In genomic region chr1:244011796-244012195, GRCh38 we compare ENCODE assay signal across 27 cellular contexts. TPM values are rescaled to one million over a fixed set of nuclear protein-coding genes. Genes with fewer than 3 reads are reported as not detected.
A peak's percentile ranks its signal among the peaks of the same experiment; 100 is the strongest.
DNase-seq lines count a peak whose midpoint lies in the region; ATAC-seq, FAIRE-seq and TF ChIP-seq lines count a peak whose summit lies in the region.
"Had no signal": no experiment of that assay in that cellular context is flagged by ENCODE, and none has a peak within 500 bp of the region (broad histone marks: within the 10 kb centered on the region; RNA-seq: fewer than 3 reads in every experiment).

No MANE protein-coding gene starts in this region.

- H3K9me3 ChIP-seq in H9 (ENCODE audit: control insufficient read depth, low read depth, low read length) (no peaks in the 10 kb centered on the region), neuron (ENCODE audit: low read length) (no peaks in the 10 kb centered on the region), smooth muscle cell (replicated peaks; ENCODE audit: low read depth) (no peaks in the 10 kb centered on the region), small intestine (ENCODE audit: control insufficient read depth, low read depth) (no peaks in the 10 kb centered on the region), colonic mucosa (no peaks in the 10 kb centered on the region)
- H3K9me3 ChIP-seq: ascending aorta, esophagus muscularis mucosa, gastroesophageal sphincter, sigmoid colon, suprapubic skin had no signal

- TF ChIP-seq CTCF in H9 (conservative IDR thresholded peaks at IDR 0.05): no peak
- no peak for TF ChIP-seq CTCF in WTC11 (IDR thresholded peaks at IDR 0.05)
- TF ChIP-seq CTCF in smooth muscle cell (IDR thresholded peaks at IDR 0.05; ENCODE audit: borderline replicate concordance, insufficient read depth, poor library complexity, severe bottlenecking): no peak
- TF ChIP-seq CTCF in colonic mucosa (IDR thresholded peaks at IDR 0.05): no peak

- no peak overlapping the region for H3K23ac ChIP-seq in H9 (ENCODE audit: insufficient read length, low read depth, low read length)

- no peaks in the 10 kb centered on the region for H3K79me1 ChIP-seq in H9 (ENCODE audit: insufficient read depth, low read depth, low read length, poor library complexity, severe bottlenecking)

- H3K36me3 Mint-ChIP-seq in H9 (ENCODE audit: insufficient read depth in 1 of 3, low read depth in 3 of 3) (no peaks in the 10 kb centered on the region), WTC11 (no peaks in the 10 kb centered on the region)
- H3K36me3 Mint-ChIP-seq: activated naive CD4-positive, alpha-beta T cell treated with anti-CD3 and anti-CD28 coated beads, Interleukin-2, amount 50 U/mL, for 24 hours; naive thymus-derived CD4-positive, alpha-beta T cell had no signal

- no peak overlapping the region for H2BK20ac ChIP-seq in H9 (ENCODE audit: low read depth, low read length, poor library complexity, severe bottlenecking)

- no peak overlapping the region for H4K8ac ChIP-seq in H9 (replicated peaks; ENCODE audit: insufficient read length, low read depth, low read length)

- no peak overlapping the region for H2AK5ac ChIP-seq in H9 (ENCODE audit: insufficient read length, low read length)

- H3K14ac ChIP-seq in H9 (ENCODE audit: insufficient read depth, low read length): no peak overlapping the region

- no peaks in the 10 kb centered on the region for H4K20me1 ChIP-seq in H9 (ENCODE audit: control insufficient read depth, insufficient read depth, insufficient read length)
- H4K20me1 ChIP-seq in smooth muscle cell (ENCODE audit: low read depth): no peaks in the 10 kb centered on the region

- no peaks in the 10 kb centered on the region for H3F3A ChIP-seq in smooth muscle cell (ENCODE audit: low read depth)

- no peak overlapping the region for H2BK15ac ChIP-seq in H9 (ENCODE audit: low read depth, low read length)

- no peak for FAIRE-seq in small intestine (lab: Jason Lieb, UNC)
- FAIRE-seq: G401.6, GM18507 had no signal

- DNase-seq in H9 (no peak), WTC11 (ENCODE audit: low spot score) (no peak), globus pallidus (ENCODE audit: low spot score) (peak; percentile 40), smooth muscle cell (lab: John Stamatoyannopoulos, UW; ENCODE audit: unreplicated experiment) (no peak), small intestine (no peak), colonic mucosa (no peak)
- DNase-seq: activated CD4-positive, alpha-beta T cell treated with anti-CD3 and anti-CD28 coated beads for 4 hours; cerebellar nuclear complex; effector CD8-positive, alpha-beta T cell; HCEC 1CT; KBM-7; mesenchymal stem cell; naive thymus-derived CD4-positive, alpha-beta T cell; NCI-H146; sigmoid colon had no signal

- H3K9me3 Mint-ChIP-seq in H9 (no peaks in the 10 kb centered on the region; a peak in 1 of 5 replicates), WTC11 (no peaks in the 10 kb centered on the region)
- H3K9me3 Mint-ChIP-seq: activated naive CD4-positive, alpha-beta T cell treated with anti-CD3 and anti-CD28 coated beads, Interleukin-2, amount 50 U/mL, for 24 hours; naive thymus-derived CD4-positive, alpha-beta T cell; T-helper 1 cell treated with Interleukin-12 subunit alpha and Interleukin-12 subunit beta and Interleukin-4 antibody, amounts not matched to agents 30 μg/mL and 1 μg/mL, for 36 hours had no signal

- H3K9ac ChIP-seq in H9 (ENCODE audit: extremely low read depth, insufficient read length, low read length) (no peak overlapping the region), smooth muscle cell (ENCODE audit: low read depth) (no peak overlapping the region), colonic mucosa (ENCODE audit: low read depth in 2 of 2, low read length in 2 of 2) (no peak overlapping the region)
- H3K9ac ChIP-seq: parathyroid adenoma had no signal

- H3K27me3 ChIP-seq in H9 (ENCODE audit: insufficient read depth, low read length) (no peaks in the 10 kb centered on the region), neuron (ENCODE audit: insufficient read depth, low read length) (no peaks in the 10 kb centered on the region), smooth muscle cell (ENCODE audit: low read depth) (no peaks in the 10 kb centered on the region), small intestine (ENCODE audit: control insufficient read depth in 2 of 2, insufficient read depth in 2 of 2, low read length in 2 of 2) (no peaks in the 10 kb centered on the region), colonic mucosa (no peaks in the 10 kb centered on the region)
- H3K27me3 ChIP-seq: ascending aorta, sigmoid colon, suprapubic skin had no signal

- H3K4me3 ChIP-seq in neuron (ENCODE audit: low read length): peak overlapping the region; percentile 45
- H3K4me3 ChIP-seq in smooth muscle cell: no peak overlapping the region
- no peak overlapping the region for H3K4me3 ChIP-seq in small intestine (ENCODE audit: low read depth in 1 of 2, low read length in 2 of 2)
- no peak overlapping the region for H3K4me3 ChIP-seq in colonic mucosa
- H3K4me3 ChIP-seq: ascending aorta, esophagus muscularis mucosa, gastroesophageal sphincter, suprapubic skin had no signal

- CTCF ChIA-PET in WTC11 (lab: Charles Lee): interaction anchor here (0.6 to 1.5 kb wide), 2 partner anchors 65 to 199 kb away, joined by 3 to 6 read pairs; no protein-coding TSS in a partner anchor

- H2AFZ ChIP-seq in H9 (ENCODE audit: low read length) (no peak overlapping the region), neuron (ENCODE audit: low read depth, low read length) (peak overlapping the region; percentile 24), smooth muscle cell (ENCODE audit: low read depth) (no peak overlapping the region)
- H2AFZ ChIP-seq: parathyroid adenoma had no signal

- no peak overlapping the region for H3K18ac ChIP-seq in H9 (ENCODE audit: insufficient read length, low read depth, low read length)

- 0 out of 5 replicates have a peak overlapping the region, but pooled peaks of 1 of the 2 experiments have one; percentile 0 for H3K4me3 Mint-ChIP-seq in H9
- no peak overlapping the region for H3K4me3 Mint-ChIP-seq in WTC11
- H3K4me3 Mint-ChIP-seq: activated naive CD4-positive, alpha-beta T cell treated with anti-CD3 and anti-CD28 coated beads, Interleukin-2, amount 50 U/mL, for 24 hours; naive thymus-derived CD4-positive, alpha-beta T cell; T-helper 1 cell treated with Interleukin-12 subunit alpha and Interleukin-12 subunit beta and Interleukin-4 antibody, amounts not matched to agents 30 μg/mL and 1 μg/mL, for 36 hours had no signal

- no peak overlapping the region for H2BK12ac ChIP-seq in H9 (ENCODE audit: insufficient read length, low read depth, low read length)

- no peaks in the 10 kb centered on the region for H3K79me2 ChIP-seq in H9 (ENCODE audit: insufficient read depth, low read length)
- no peaks in the 10 kb centered on the region for H3K79me2 ChIP-seq in smooth muscle cell (ENCODE audit: low read depth)
- H3K79me2 ChIP-seq: parathyroid adenoma had no signal

- POLR2A ChIA-PET in WTC11 (lab: Charles Lee): no interaction called here

- intact Hi-C loops in colonic mucosa (cut with DNase I): loop anchor here (10.0 kb wide), 2 partner anchors 263 to 667 kb away; no protein-coding TSS in a partner anchor

- no peaks in the 10 kb centered on the region for H3K36me3 ChIP-seq in neuron (ENCODE audit: insufficient read depth, low read length)
- no peaks in the 10 kb centered on the region for H3K36me3 ChIP-seq in smooth muscle cell (ENCODE audit: low read depth)
- H3K36me3 ChIP-seq in small intestine (ENCODE audit: control insufficient read depth in 2 of 2, insufficient read depth in 2 of 2, low read length in 2 of 2): no peaks in the 10 kb centered on the region
- no peaks in the 10 kb centered on the region for H3K36me3 ChIP-seq in colonic mucosa
- H3K36me3 ChIP-seq: ascending aorta, esophagus muscularis mucosa, gastroesophageal sphincter, sigmoid colon, suprapubic skin had no signal

- H3T11ph ChIP-seq in H9 (ENCODE audit: low read length): no peak overlapping the region

- H3K56ac ChIP-seq in H9 (ENCODE audit: insufficient read length, low read depth, low read length): no peak overlapping the region

- WGBS in H9 (ENCODE audit: extremely low coverage, insufficient read length, low lambda C conversion rate): no CpG with 5 or more reads among the region's 6 CpGs
- 45% methylated on average over 6 of the region's 6 CpGs for WGBS in smooth muscle cell (ENCODE audit: low lambda C conversion rate)
- WGBS in small intestine, 3 donors: 47 to 69% (median 59%) methylated on average over 6 of the region's 6 CpGs

- no peaks in the 10 kb centered on the region for H3K4me1 ChIP-seq in H9 (ENCODE audit: insufficient read depth, low read length)
- peaks cover 24% of the 10 kb centered on the region for H3K4me1 ChIP-seq in neuron (ENCODE audit: insufficient read depth, low read length)
- no peaks in the 10 kb centered on the region for H3K4me1 ChIP-seq in smooth muscle cell (ENCODE audit: low read depth)
- H3K4me1 ChIP-seq in small intestine (ENCODE audit: control insufficient read depth in 2 of 2, insufficient read depth in 1 of 2, low read depth in 1 of 2, low read length in 1 of 2): no peaks in the 10 kb centered on the region
- no peaks in the 10 kb centered on the region for H3K4me1 ChIP-seq in colonic mucosa
- H3K4me1 ChIP-seq: ascending aorta, esophagus muscularis mucosa, parathyroid adenoma had no signal

- no peak overlapping the region for H4K5ac ChIP-seq in H9 (ENCODE audit: insufficient read length, low read depth, low read length)

- ATAC-seq in WTC11 (peak; percentile 47), HG03097 (IDR thresholded peaks at IDR 0.05; ENCODE audit: low FRiP score, unreplicated experiment) (no peak)
- ATAC-seq: gastroesophageal sphincter; naive thymus-derived CD4-positive, alpha-beta T cell had no signal

- 0 out of 7 replicates have a peak overlapping the region, but pooled peaks of 1 of the 3 experiments have one; percentile 12 for H3K27ac Mint-ChIP-seq in H9
- H3K27ac Mint-ChIP-seq in WTC11: 0 out of 2 replicates have a peak overlapping the region, but pooled peaks have one; percentile 9
- H3K27ac Mint-ChIP-seq: activated naive CD4-positive, alpha-beta T cell treated with anti-CD3 and anti-CD28 coated beads, Interleukin-2, amount 50 U/mL, for 24 hours; naive thymus-derived CD4-positive, alpha-beta T cell; T-helper 1 cell treated with Interleukin-12 subunit alpha and Interleukin-12 subunit beta and Interleukin-4 antibody, amounts not matched to agents 30 μg/mL and 1 μg/mL, for 36 hours had no signal

- no peak overlapping the region for H3K27ac ChIP-seq in H9 (ENCODE audit: insufficient read length, low read depth, low read length)
- H3K27ac ChIP-seq in smooth muscle cell (ENCODE audit: low read depth): no peak overlapping the region
- no peak overlapping the region for H3K27ac ChIP-seq in small intestine (ENCODE audit: low read depth in 1 of 2, low read length in 1 of 2)
- no peak overlapping the region for H3K27ac ChIP-seq in colonic mucosa
- H3K27ac ChIP-seq: ascending aorta, C4-2B, esophagus muscularis mucosa, gastroesophageal sphincter, parathyroid adenoma, sigmoid colon, suprapubic skin had no signal

- H2BK120ac ChIP-seq in H9 (ENCODE audit: low read depth, low read length, poor library complexity, severe bottlenecking): no peak overlapping the region

- H2BK5ac ChIP-seq in H9 (ENCODE audit: insufficient read length, low read length): no peak overlapping the region

- peaks cover 19 to 20% of the 10 kb centered on the region in 2 experiments for H3K4me1 Mint-ChIP-seq in H9
- peaks cover 22% of the 10 kb centered on the region for H3K4me1 Mint-ChIP-seq in WTC11
- H3K4me1 Mint-ChIP-seq: activated naive CD4-positive, alpha-beta T cell treated with anti-CD3 and anti-CD28 coated beads, Interleukin-2, amount 50 U/mL, for 24 hours had no signal

- no peaks in the 10 kb centered on the region for H3K23me2 ChIP-seq in H9 (ENCODE audit: insufficient read length, low read depth, low read length, poor library complexity, severe bottlenecking)

- H3K4me2 ChIP-seq in H9 (ENCODE audit: insufficient read depth, insufficient read length, low read length) (peak overlapping the region; percentile 56), smooth muscle cell (no peak overlapping the region)

- no peak overlapping the region for H4K91ac ChIP-seq in H9 (ENCODE audit: insufficient read length, low read depth, low read length)

- no peak overlapping the region for H3K4ac ChIP-seq in H9 (ENCODE audit: low read depth, low read length)

- H3K27me3 Mint-ChIP-seq in H9 (ENCODE audit: low read depth): no peaks in the 10 kb centered on the region; the same call in none of the 2 replicates
- no peaks in the 10 kb centered on the region for H3K27me3 Mint-ChIP-seq in WTC11 (ENCODE audit: low read depth)
- H3K27me3 Mint-ChIP-seq: activated naive CD4-positive, alpha-beta T cell treated with anti-CD3 and anti-CD28 coated beads, Interleukin-2, amount 50 U/mL, for 24 hours had no signal

RNA-seq across cellular contexts. Expression of gene ZBTB18, which starts 39.3 kb away (rescaled TPM):
- 11.9 and 12.1 TPM in 2 replicates for total RNA-seq in H9 (2021)
- total RNA-seq in WTC11 (2021): 16.0 to 18.5 TPM (median 17.7 TPM) in 3 replicates
- 4.6 and 8.1 TPM in 2 replicates for total RNA-seq in smooth muscle cell
- polyA plus RNA-seq in smooth muscle cell: 0.29 and 0.89 TPM in 2 replicates
- 10 to 100 TPM in 2 of 3 donors, 1 to 10 TPM in 1; 6.2 to 15.4 (median 10.1) TPM for polyA plus RNA-seq in small intestine
- 10 to 100 TPM; 15.0 to 23.8 TPM for total RNA-seq in colonic mucosa
